1 cellular context compared by ENCODE assay signal in genomic region chr1:227792216-227793078, GRCh38.
TF ChIP-seq lines count a peak whose summit lies in the region.

No MANE protein-coding gene starts in this region.

TF ChIP-seq in GM23338, 12 proteins besides CTCF, POLR2A, EP300 and RAD21 (continued from another document):
- no peak for TF ChIP-seq ZNF462 (CRISPR knock-in tag; IDR thresholded peaks at IDR 0.05)
